In the genomic region with DNA sequence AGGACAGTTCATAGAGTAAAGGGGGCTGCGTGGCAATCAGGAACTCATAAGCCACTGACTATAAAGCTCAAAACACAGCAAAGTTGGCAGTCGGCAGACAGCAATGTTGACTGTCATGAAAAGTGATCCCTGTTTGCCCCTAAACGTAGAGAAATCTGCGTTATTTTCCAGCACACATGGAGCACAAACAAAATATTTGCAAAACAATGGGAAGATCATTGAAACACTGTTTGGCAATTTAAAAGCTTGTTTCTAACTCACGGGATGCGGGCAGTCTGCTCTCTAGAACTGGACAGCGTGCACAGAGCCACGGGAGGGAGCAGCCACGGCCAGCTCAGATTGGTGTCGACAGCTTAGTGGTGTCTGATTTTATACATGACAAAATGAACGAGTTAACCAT, we compare ENCODE assay signal across 1 cellular context.
TF ChIP-seq lines count a peak whose summit lies in the region.

No MANE protein-coding gene starts in this region.

TF ChIP-seq in neural cell, 6 proteins besides CTCF, POLR2A, EP300 and RAD21 (continued from another document):
- TF ChIP-seq EZH2 (IDR thresholded peaks at IDR 0.05; ENCODE audit: borderline replicate concordance, insufficient read depth, low read length, poor library complexity, severe bottlenecking) (no peak), MXI1 (conservative IDR thresholded peaks at IDR 0.05; ENCODE audit: poor library complexity, severe bottlenecking) (no peak), SMC3 (conservative IDR thresholded peaks at IDR 0.05; ENCODE audit: poor library complexity) (no peak), POLR2AphosphoS5 (IDR thresholded peaks at IDR 0.05) (no peak)
- TF ChIP-seq, protein P1, sequence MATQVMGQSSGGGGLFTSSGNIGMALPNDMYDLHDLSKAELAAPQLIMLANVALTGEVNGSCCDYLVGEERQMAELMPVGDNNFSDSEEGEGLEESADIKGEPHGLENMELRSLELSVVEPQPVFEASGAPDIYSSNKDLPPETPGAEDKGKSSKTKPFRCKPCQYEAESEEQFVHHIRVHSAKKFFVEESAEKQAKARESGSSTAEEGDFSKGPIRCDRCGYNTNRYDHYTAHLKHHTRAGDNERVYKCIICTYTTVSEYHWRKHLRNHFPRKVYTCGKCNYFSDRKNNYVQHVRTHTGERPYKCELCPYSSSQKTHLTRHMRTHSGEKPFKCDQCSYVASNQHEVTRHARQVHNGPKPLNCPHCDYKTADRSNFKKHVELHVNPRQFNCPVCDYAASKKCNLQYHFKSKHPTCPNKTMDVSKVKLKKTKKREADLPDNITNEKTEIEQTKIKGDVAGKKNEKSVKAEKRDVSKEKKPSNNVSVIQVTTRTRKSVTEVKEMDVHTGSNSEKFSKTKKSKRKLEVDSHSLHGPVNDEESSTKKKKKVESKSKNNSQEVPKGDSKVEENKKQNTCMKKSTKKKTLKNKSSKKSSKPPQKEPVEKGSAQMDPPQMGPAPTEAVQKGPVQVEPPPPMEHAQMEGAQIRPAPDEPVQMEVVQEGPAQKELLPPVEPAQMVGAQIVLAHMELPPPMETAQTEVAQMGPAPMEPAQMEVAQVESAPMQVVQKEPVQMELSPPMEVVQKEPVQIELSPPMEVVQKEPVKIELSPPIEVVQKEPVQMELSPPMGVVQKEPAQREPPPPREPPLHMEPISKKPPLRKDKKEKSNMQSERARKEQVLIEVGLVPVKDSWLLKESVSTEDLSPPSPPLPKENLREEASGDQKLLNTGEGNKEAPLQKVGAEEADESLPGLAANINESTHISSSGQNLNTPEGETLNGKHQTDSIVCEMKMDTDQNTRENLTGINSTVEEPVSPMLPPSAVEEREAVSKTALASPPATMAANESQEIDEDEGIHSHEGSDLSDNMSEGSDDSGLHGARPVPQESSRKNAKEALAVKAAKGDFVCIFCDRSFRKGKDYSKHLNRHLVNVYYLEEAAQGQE (IDR thresholded peaks at IDR 0.05; ENCODE audit: borderline replicate concordance): no peak
